In genomic region chr22:31337178-31337577, GRCh38 we compare ENCODE assay signal across 13 cellular contexts.
A peak's percentile ranks its signal among the peaks of the same experiment; 100 is the strongest.
DNase-seq lines count a peak whose midpoint lies in the region; TF ChIP-seq lines count a peak whose summit lies in the region.
"Had no signal": no experiment of that assay in that cellular context is flagged by ENCODE, and none has a peak within 500 bp of the region (broad histone marks: within the 10 kb centered on the region; RNA-seq: fewer than 3 reads in every experiment).

No MANE protein-coding gene starts in this region.

- CTCF ChIA-PET in activated naive CD4-positive, alpha-beta T cell treated with anti-CD3 and anti-CD28 coated beads, Interleukin-2, amount 10 ng/mL, durations not matched to agents 7 days and 5 days (lab: Charles Lee) = no interaction called here

- peak; percentile 25 for DNase-seq in activated naive CD4-positive, alpha-beta T cell treated with anti-CD3 and anti-CD28 coated beads, Interleukin-2, amount 10 ng/mL, durations not matched to agents 7 days and 5 days
- DNase-seq in activated naive CD4-positive, alpha-beta T cell treated with anti-CD3 and anti-CD28 coated beads, Interleukin-2, amount 50 U/mL, for 16 hours = no peak
- peak; percentile 54 for DNase-seq in activated CD8-positive, alpha-beta memory T cell treated with anti-CD3 and anti-CD28 coated beads, Interleukin-2, amount 50 U/mL, for 4 hours
- peak; percentile 22 for DNase-seq in fibroblast of mammary gland (ENCODE audit: low read depth)
- DNase-seq in COR-L47 (lab: John Stamatoyannopoulos, UW) = no peak
- DNase-seq in foreskin melanocyte = no peak
- no peak for DNase-seq in DMS153 treated with DMSO at 0.1 percent for 48 hours (lab: John Stamatoyannopoulos, UW; ENCODE audit: unreplicated experiment)
- DNase-seq: heart right ventricle, KG1, NCI-H2081 treated with DMSO at 0.1 percent for 48 hours, occipital lobe had no signal

- H3K9me3 Mint-ChIP-seq in activated naive CD4-positive, alpha-beta T cell treated with anti-CD3 and anti-CD28 coated beads, Interleukin-2, amount 10 ng/mL, durations not matched to agents 7 days and 5 days = no peaks in the 10 kb centered on the region
- no peaks in the 10 kb centered on the region for H3K9me3 Mint-ChIP-seq in stimulated activated naive CD8-positive, alpha-beta T cell treated with anti-CD3 and anti-CD28 coated beads, Interleukin-15, Interleukin-2, amounts not matched to agents 100 ng/mL and 50 ng/mL, for 24 hours

- no peak for TF ChIP-seq CTCF in fibroblast of mammary gland (conservative IDR thresholded peaks at IDR 0.05; ENCODE audit: control insufficient read depth, insufficient read depth, low read depth, low read length)

- H3K4me1 Mint-ChIP-seq in activated naive CD4-positive, alpha-beta T cell treated with anti-CD3 and anti-CD28 coated beads, Interleukin-2, amount 10 ng/mL, durations not matched to agents 7 days and 5 days = peaks cover 41% of the 10 kb centered on the region
- H3K4me1 Mint-ChIP-seq in stimulated activated naive CD8-positive, alpha-beta T cell treated with anti-CD3 and anti-CD28 coated beads, Interleukin-15, Interleukin-2, amounts not matched to agents 100 ng/mL and 50 ng/mL, for 24 hours (ENCODE audit: low read depth) = peaks cover 59% of the 10 kb centered on the region

- H3K36me3 Mint-ChIP-seq in activated naive CD4-positive, alpha-beta T cell treated with anti-CD3 and anti-CD28 coated beads, Interleukin-2, amount 10 ng/mL, durations not matched to agents 7 days and 5 days = peaks cover 70% of the 10 kb centered on the region
- peaks cover 73% of the 10 kb centered on the region for H3K36me3 Mint-ChIP-seq in stimulated activated naive CD8-positive, alpha-beta T cell treated with anti-CD3 and anti-CD28 coated beads, Interleukin-15, Interleukin-2, amounts not matched to agents 100 ng/mL and 50 ng/mL, for 24 hours (ENCODE audit: low read depth)

- no peak overlapping the region for H3K4me3 ChIP-seq in fibroblast of mammary gland (ENCODE audit: control insufficient read depth, low read depth, low read length)
- H3K4me3 ChIP-seq: heart right ventricle, vagina had no signal

- no peaks in the 10 kb centered on the region for H3K27me3 Mint-ChIP-seq in activated naive CD4-positive, alpha-beta T cell treated with anti-CD3 and anti-CD28 coated beads, Interleukin-2, amount 10 ng/mL, durations not matched to agents 7 days and 5 days
- H3K27me3 Mint-ChIP-seq in stimulated activated naive CD8-positive, alpha-beta T cell treated with anti-CD3 and anti-CD28 coated beads, Interleukin-15, Interleukin-2, amounts not matched to agents 100 ng/mL and 50 ng/mL, for 24 hours = no peaks in the 10 kb centered on the region

- no peak overlapping the region for H3K27ac Mint-ChIP-seq in activated naive CD4-positive, alpha-beta T cell treated with anti-CD3 and anti-CD28 coated beads, Interleukin-2, amount 10 ng/mL, durations not matched to agents 7 days and 5 days
- peak overlapping the region; percentile 42 for H3K27ac Mint-ChIP-seq in stimulated activated naive CD8-positive, alpha-beta T cell treated with anti-CD3 and anti-CD28 coated beads, Interleukin-15, Interleukin-2, amounts not matched to agents 100 ng/mL and 50 ng/mL, for 24 hours

- no peak overlapping the region for H3K4me3 Mint-ChIP-seq in activated naive CD4-positive, alpha-beta T cell treated with anti-CD3 and anti-CD28 coated beads, Interleukin-2, amount 10 ng/mL, durations not matched to agents 7 days and 5 days
- no peak overlapping the region for H3K4me3 Mint-ChIP-seq in stimulated activated naive CD8-positive, alpha-beta T cell treated with anti-CD3 and anti-CD28 coated beads, Interleukin-15, Interleukin-2, amounts not matched to agents 100 ng/mL and 50 ng/mL, for 24 hours

Comparison
In these comparisons a context has a peak if more than half of its experiments do, and no peak if none do; other contexts are left out.
1. DNase-seq: peak in activated naive CD4-positive, alpha-beta T cell treated with anti-CD3 and anti-CD28 coated beads, Interleukin-2, amount 10 ng/mL, durations not matched to agents 7 days and 5 days (single experiment), activated CD8-positive, alpha-beta memory T cell treated with anti-CD3 and anti-CD28 coated beads, Interleukin-2, amount 50 U/mL, for 4 hours (single experiment) and fibroblast of mammary gland (single experiment); none in activated naive CD4-positive, alpha-beta T cell treated with anti-CD3 and anti-CD28 coated beads, Interleukin-2, amount 50 U/mL, for 16 hours (single experiment), COR-L47 (single experiment), foreskin melanocyte (single experiment) and DMS153 treated with DMSO at 0.1 percent for 48 hours (single experiment).